ENCODE assay signal across 1 cellular context in genomic region chr20:6067765-6068318, GRCh38.
TF ChIP-seq lines count a peak whose summit lies in the region.

No MANE protein-coding gene starts in this region.

TF ChIP-seq in liver, 16 proteins besides CTCF, POLR2A, EP300 and RAD21 (continued from another document):
- no peak for TF ChIP-seq REST (IDR thresholded peaks at IDR 0.05)
- no peak for TF ChIP-seq TAF1 (conservative IDR thresholded peaks at IDR 0.05)
TF ChIP-seq in liver: peak in this region for 6.
